In genomic region chr19:6685962-6686627, GRCh38 we compare ENCODE assay signal across 23 cellular contexts. TPM values are rescaled to one million over a fixed set of nuclear protein-coding genes. Genes with fewer than 3 reads are reported as not detected.
DNase-seq lines count a peak whose midpoint lies in the region; ATAC-seq and TF ChIP-seq lines count a peak whose summit lies in the region.
"Had no signal": no experiment of that assay in that cellular context is flagged by ENCODE, and none has a peak within 500 bp of the region (broad histone marks: within the 10 kb centered on the region; RNA-seq: fewer than 3 reads in every experiment).

No MANE protein-coding gene starts in this region.

- no peaks in the 10 kb centered on the region for H3K79me2 ChIP-seq in OCI-LY3 (ENCODE audit: low read length)

- no peaks in the 10 kb centered on the region for H4K20me1 ChIP-seq in OCI-LY3 (ENCODE audit: insufficient read depth, low read length)

- peaks cover 30% of the 10 kb centered on the region for H3K4me1 ChIP-seq in OCI-LY3 (ENCODE audit: low read length)
- H3K4me1 ChIP-seq: Caco-2, SJCRH30 had no signal

- peak overlapping the region; percentile 34 for H3K4me3 ChIP-seq in OCI-LY3 (ENCODE audit: low read length)
- H3K4me3 ChIP-seq: SJCRH30 had no signal

- peak overlapping the region; percentile 69 for H3K4me2 ChIP-seq in OCI-LY3 (ENCODE audit: low read length)

- H3K27me3 ChIP-seq in OCI-LY3 (ENCODE audit: low read depth, low read length): peaks cover 38% of the 10 kb centered on the region
- H3K27me3 ChIP-seq: SJCRH30 had no signal

- H3K9ac ChIP-seq in OCI-LY3 (ENCODE audit: low read length): no peak overlapping the region

- ATAC-seq in Right ventricle myocardium inferior: no peak
- ATAC-seq in left cardiac atrium: no peak
- ATAC-seq in left lobe of liver: peak; percentile 2
- ATAC-seq in GM19455 (IDR thresholded peaks at IDR 0.05; ENCODE audit: unreplicated experiment): no peak
- ATAC-seq in GM21529 (IDR thresholded peaks at IDR 0.05; ENCODE audit: unreplicated experiment): no peak
- ATAC-seq: PC-3 had no signal

- DNase-seq in Right ventricle myocardium inferior (ENCODE audit: missing footprints): peak; percentile 31
- no peak for DNase-seq in left cardiac atrium
- DNase-seq in left lobe of liver (ENCODE audit: low spot score): no peak
- DNase-seq in Ammon's horn (ENCODE audit: low spot score): no peak
- no peak for DNase-seq in NCI-H1436 (lab: John Stamatoyannopoulos, UW)
- DNase-seq: 8988T; Caco-2; CD4-positive, CD25-positive, alpha-beta regulatory T cell; DMS153; GDM1; GOT3; MM.1S; NCI-H1930; NCI-H226; NCI-H524 treated with DMSO at 0.1 percent for 48 hours; PC-3; RPMI8226; SJCRH30 had no signal

- H3K9me3 ChIP-seq in OCI-LY3 (ENCODE audit: insufficient read depth, low read length): no peaks in the 10 kb centered on the region
- H3K9me3 ChIP-seq: Caco-2, SJCRH30 had no signal

- intact Hi-C loops in Right ventricle myocardium inferior (cut with DNase I) (no loop called here), left cardiac atrium (cut with DNase I) (no loop called here)

- no peak for TF ChIP-seq CTCF in OCI-LY3 (IDR thresholded peaks at IDR 0.05; ENCODE audit: low read depth, low read length)

- 0 out of 2 replicates have a peak overlapping the region, but pooled peaks have one; percentile 35 for H2AFZ ChIP-seq in OCI-LY3 (ENCODE audit: low read depth, low read length)

- H3K36me3 ChIP-seq in OCI-LY3 (replicated peaks; ENCODE audit: low read depth, low read length): no peaks in the 10 kb centered on the region
- H3K36me3 ChIP-seq: SJCRH30 had no signal

- peak overlapping the region; percentile 2; the same call in 1 of the 2 replicates for H3K27ac ChIP-seq in OCI-LY3 (ENCODE audit: low read length)
- H3K27ac ChIP-seq: SJCRH30 had no signal

RNA-seq across cellular contexts. Expression of gene TNFSF14, which starts 16.1 kb away (rescaled TPM):
- total RNA-seq in Right ventricle myocardium inferior: 0.73 TPM
- total RNA-seq in left cardiac atrium: 1 to 10 TPM; 2.1 to 3.2 TPM
- total RNA-seq in left lobe of liver: 8.3 TPM
- total RNA-seq: Caco-2, Daoy, LHCN-M2, PC-3, SJCRH30 had no signal

RNA-seq across cellular contexts. Expression of gene C3, which starts 34.4 kb away (rescaled TPM):
- total RNA-seq in Right ventricle myocardium inferior (482 TPM), left cardiac atrium (1,000 to 10,000 TPM in 1 of 2 donors, 100 to 1,000 TPM in 1; 373 to 1,073 TPM), left lobe of liver (11,297 TPM)
- total RNA-seq: CD4-positive, CD25-positive, alpha-beta regulatory T cell; SJCRH30 had no signal

RNA-seq across cellular contexts. Expression of gene GPR108, which starts 51.3 kb away (rescaled TPM):
- total RNA-seq in Right ventricle myocardium inferior (23.9 TPM), left cardiac atrium (10 to 100 TPM; 25.7 to 35.4 TPM), left lobe of liver (28.8 TPM)

RNA-seq across cellular contexts. Expression of gene TRIP10, which starts 53.4 kb away (rescaled TPM):
- total RNA-seq in Right ventricle myocardium inferior (147 TPM), left cardiac atrium (10 to 100 TPM; 67.5 to 74.0 TPM), left lobe of liver (9.0 TPM)

Comparison
In these comparisons a context has a peak if more than half of its experiments do, and no peak if none do; other contexts are left out.
1. RNA of gene C3, which starts 34.4 kb away (total RNA-seq): 11,297 TPM in left lobe of liver (single experiment); 373 to 1,073 TPM in left cardiac atrium and 482 TPM in Right ventricle myocardium inferior (single experiment); every median in the first group is over 10 times any median in the second.